Comparison of ENCODE assay signal across 22 cellular contexts in genomic region chr18:11901826-11902438, GRCh38.
"Had no signal": no experiment of that assay in that cellular context is flagged by ENCODE, and none has a peak within 500 bp of the region (broad histone marks: within the 10 kb centered on the region; RNA-seq: fewer than 3 reads in every experiment).

No MANE protein-coding gene starts in this region.

- H3K4me1 ChIP-seq: ascending aorta had no signal

- H3K9me3 Mint-ChIP-seq: activated CD4-positive, alpha-beta T cell treated with anti-CD3 and anti-CD28 coated beads, Interleukin-2, amount 10 ng/mL, durations not matched to agents 24 days and 14 days; activated T-cell treated with anti-CD3 and anti-CD28 coated beads, Interleukin-2, amount 50 U/mL, for 24 hours; activated T-helper 2 cell treated with anti-CD3 and anti-CD28 coated beads, Interferon-gamma antibody, Interleukin-2, Interleukin-4, amounts not matched to agents 10 μg/mL and 5 μg/mL and 100 μg/mL, durations not matched to agents 14 hours and 24 hours and 36 hours; natural killer cell treated with Interleukin-12 subunit alpha and Interleukin-12 subunit beta and Interleukin-15 and Interleukin-18, amount 100 ng/mL, for 72 hours; stimulated activated memory B cell treated with anti-CD40 and anti-IgM and Interleukin-4, amounts not matched to agents 10 μg/mL and 1 μg/mL and 100 μg/mL, for 72 hours had no signal

- H3K27ac ChIP-seq: adrenal gland, ascending aorta, brain microvascular endothelial cell, esophagus squamous epithelium, gastrocnemius medialis, ovary, transverse colon, vagina had no signal

- H3K9me3 ChIP-seq: adrenal gland, ascending aorta, esophagus squamous epithelium, gastrocnemius medialis, ovary, transverse colon, vagina had no signal

- H3K4me3 Mint-ChIP-seq: activated CD4-positive, alpha-beta T cell treated with anti-CD3 and anti-CD28 coated beads, Interleukin-2, amount 10 ng/mL, durations not matched to agents 24 days and 14 days; activated naive CD8-positive, alpha-beta T cell; activated T-cell treated with anti-CD3 and anti-CD28 coated beads, Interleukin-2, amount 50 U/mL, for 24 hours; natural killer cell treated with Interleukin-12 subunit alpha and Interleukin-12 subunit beta and Interleukin-15 and Interleukin-18, amount 100 ng/mL, for 72 hours; stimulated activated memory B cell treated with anti-CD40 and anti-IgM and Interleukin-4, amounts not matched to agents 10 μg/mL and 1 μg/mL and 100 μg/mL, for 72 hours had no signal

- ATAC-seq: gastrocnemius medialis; natural killer cell treated with Interleukin-12 subunit alpha and Interleukin-12 subunit beta and Interleukin-15 and Interleukin-18, amount 100 ng/mL, for 72 hours; right cardiac atrium; stimulated activated memory B cell treated with anti-CD40 and anti-IgM and Interleukin-4, amounts not matched to agents 10 μg/mL and 1 μg/mL and 100 μg/mL, for 72 hours had no signal

- H3K4me3 ChIP-seq: adrenal gland, ascending aorta, esophagus squamous epithelium, gastrocnemius medialis, ovary, transverse colon, vagina had no signal

- DNase-seq: activated CD4-positive, alpha-beta T cell treated with anti-CD3 and anti-CD28 coated beads, Interleukin-2, amount 10 ng/mL, durations not matched to agents 24 days and 14 days; activated CD4-positive, CD25-positive, alpha-beta regulatory T cell; activated CD8-positive, alpha-beta memory T cell treated with anti-CD3 and anti-CD28 coated beads, Interleukin-2, amount 50 U/mL, for 4 hours; activated naive CD4-positive, alpha-beta T cell; activated T-cell treated with anti-CD3 and anti-CD28 coated beads, Interleukin-2, amount 50 U/mL, for 24 hours; adrenal gland; brain microvascular endothelial cell; central memory CD4-positive, alpha-beta T cell; effector memory CD4-positive, alpha-beta T cell; esophagus squamous epithelium; gastrocnemius medialis; ovary; right cardiac atrium; stimulated activated CD4-positive, alpha-beta T cell treated with anti-CD3 and anti-CD28 coated beads, Interleukin-12 subunit alpha, Interleukin-12 subunit beta, amount 100 ng/mL, for 4 hours; stimulated activated CD4-positive, alpha-beta T cell treated with anti-CD3 and anti-CD28 coated beads, Interleukin-1b, Interleukin-23, amount 100 ng/mL, for 48 hours; transverse colon had no signal

- H3K27me3 ChIP-seq: adrenal gland, ascending aorta, brain microvascular endothelial cell, esophagus squamous epithelium, gastrocnemius medialis, ovary, transverse colon, vagina had no signal

- H3K27ac Mint-ChIP-seq: activated CD4-positive, alpha-beta T cell treated with anti-CD3 and anti-CD28 coated beads, Interleukin-2, amount 10 ng/mL, durations not matched to agents 24 days and 14 days; activated naive CD8-positive, alpha-beta T cell; activated T-helper 2 cell treated with anti-CD3 and anti-CD28 coated beads, Interferon-gamma antibody, Interleukin-2, Interleukin-4, amounts not matched to agents 10 μg/mL and 5 μg/mL and 100 μg/mL, durations not matched to agents 14 hours and 24 hours and 36 hours; natural killer cell treated with Interleukin-12 subunit alpha and Interleukin-12 subunit beta and Interleukin-15 and Interleukin-18, amount 100 ng/mL, for 72 hours; stimulated activated memory B cell treated with anti-CD40 and anti-IgM and Interleukin-4, amounts not matched to agents 10 μg/mL and 1 μg/mL and 100 μg/mL, for 72 hours had no signal

- H3K27me3 Mint-ChIP-seq: activated CD4-positive, alpha-beta T cell treated with anti-CD3 and anti-CD28 coated beads, Interleukin-2, amount 10 ng/mL, durations not matched to agents 24 days and 14 days; activated naive CD8-positive, alpha-beta T cell; activated T-cell treated with anti-CD3 and anti-CD28 coated beads, Interleukin-2, amount 50 U/mL, for 24 hours; natural killer cell treated with Interleukin-12 subunit alpha and Interleukin-12 subunit beta and Interleukin-15 and Interleukin-18, amount 100 ng/mL, for 72 hours; stimulated activated memory B cell treated with anti-CD40 and anti-IgM and Interleukin-4, amounts not matched to agents 10 μg/mL and 1 μg/mL and 100 μg/mL, for 72 hours had no signal

- H3K36me3 ChIP-seq: brain microvascular endothelial cell, ovary, transverse colon had no signal
